Comparison of ENCODE assay signal across 8 cellular contexts in genomic region chr1:214602764-214603657, GRCh38.
DNase-seq lines count a peak whose midpoint lies in the region; ATAC-seq and TF ChIP-seq lines count a peak whose summit lies in the region.

TSS of gene CENPF (plus strand) at chr1:214603195. CDS start at chr1:214613755, 10,560 bp downstream.

- ATAC-seq in GM19023 (IDR thresholded peaks at IDR 0.05; ENCODE audit: unreplicated experiment) (peak; percentile 98), HG03280 (IDR thresholded peaks at IDR 0.05; ENCODE audit: unreplicated experiment) (peak; percentile 100)

- TF ChIP-seq CTCF in AG10803 (conservative IDR thresholded peaks at IDR 0.05; ENCODE audit: low read length) = peak; percentile 45

- DNase-seq in AG10803 (ENCODE audit: low read depth) (peak; percentile 98), NCI-H345 treated with DMSO at 0.1 percent for 48 hours (lab: John Stamatoyannopoulos, UW; ENCODE audit: unreplicated experiment) (peak; percentile 95), cerebellar cortex (ENCODE audit: low spot score) (peak; percentile 96), islet precursor cell (peak; percentile 99)
- DNase-seq in activated CD4-positive, CD25-positive, alpha-beta regulatory T cell (lab: John Stamatoyannopoulos, UW) = peak; percentile 68 to 80 (median 78)
- peak; percentile 81 to 85 for DNase-seq in stimulated activated CD4-positive, alpha-beta T cell treated with anti-CD3 and anti-CD28 coated beads, Interleukin-15, amount 100 ng/mL, for 1 hour (ENCODE audit: low read depth in 1 of 2, low spot score in 1 of 2)

- peak within 1 kb of the TSS; percentile 78 for H3K4me3 ChIP-seq in AG10803 (ENCODE audit: low read length)

Comparison
In these comparisons a context has a peak if more than half of its experiments do, and no peak if none do; other contexts are left out.
1. Peak in every context shown above with its lines: DNase-seq, ATAC-seq and H3K4me3 ChIP-seq.